22 cellular contexts compared by ENCODE assay signal in genomic region chr5:149764086-149764485, GRCh38. TPM values are rescaled to one million over a fixed set of nuclear protein-coding genes. Genes with fewer than 3 reads are reported as not detected.
DNase-seq lines count a peak whose midpoint lies in the region; ATAC-seq, FAIRE-seq and TF ChIP-seq lines count a peak whose summit lies in the region.
"Had no signal": no experiment of that assay in that cellular context is flagged by ENCODE, and none has a peak within 500 bp of the region (broad histone marks: within the 10 kb centered on the region; RNA-seq: fewer than 3 reads in every experiment).

No MANE protein-coding gene starts in this region.

- no peak overlapping the region for H2BK20ac ChIP-seq in H1 (ENCODE audit: low read length)

- H4K20me1 ChIP-seq in H1 (replicated peaks in 1 of 2; ENCODE audit: control insufficient read depth in 1 of 2, insufficient read depth in 2 of 2, low read length in 2 of 2) = no peaks in the 10 kb centered on the region

- no peak overlapping the region for H4K5ac ChIP-seq in H1 (ENCODE audit: insufficient read length, low read depth, low read length)

- no peak overlapping the region for H3K9ac ChIP-seq in H1 (replicated peaks in 1 of 4; ENCODE audit: extremely low read depth in 1 of 4, low read depth in 3 of 4, low read length in 3 of 4)
- H3K9ac ChIP-seq: BLaER1 had no signal

- no peak overlapping the region for H3K23ac ChIP-seq in H1 (ENCODE audit: insufficient read length)

- no peaks in the 10 kb centered on the region; the same call in 1 of the 2 replicates for H3K79me1 ChIP-seq in H1 (ENCODE audit: low read depth, low read length)

- TF ChIP-seq CTCF in H1 (IDR thresholded peaks at IDR 0.05; ENCODE audit: control extremely low read depth in 1 of 3, insufficient read depth in 1 of 3, low read depth in 1 of 3, low read length in 3 of 3) (no peak), psoas muscle (IDR thresholded peaks at IDR 0.05) (no peak)

- no peak overlapping the region for H3K56ac ChIP-seq in H1 (replicated peaks; ENCODE audit: insufficient read length, low read depth, low read length)

- H2BK15ac ChIP-seq in H1 (ENCODE audit: low read length) = 0 out of 2 replicates have a peak overlapping the region, but pooled peaks have one; percentile 26

- H2BK120ac ChIP-seq in H1 (replicated peaks; ENCODE audit: low read depth, low read length) = no peak overlapping the region

- H2AK5ac ChIP-seq in H1 (ENCODE audit: low read depth, low read length) = peak overlapping the region; percentile 43; the same call in 1 of the 2 replicates

- no peak overlapping the region for H2AFZ ChIP-seq in H1 (ENCODE audit: low read length)

- no peaks in the 10 kb centered on the region for H3K23me2 ChIP-seq in H1 (ENCODE audit: low read depth, low read length)

- H3K4me1 ChIP-seq in H1 (replicated peaks in 1 of 4; ENCODE audit: control insufficient read depth in 3 of 4, insufficient read depth in 4 of 4, low read length in 3 of 4) (peaks cover 0 to 3% (median 2%) of the 10 kb centered on the region in 4 experiments; a peak in 1 of 7 replicates), psoas muscle (peaks cover 43% of the 10 kb centered on the region)

- no peak overlapping the region for H4K8ac ChIP-seq in H1 (ENCODE audit: extremely low read depth, insufficient read depth, low read length)

- CTCF ChIA-PET in H1 (lab: Charles Lee; ENCODE audit: partially characterized antibody) = interaction anchor here (0.6 to 6.5 kb wide), 8 partner anchors 10 to 184 kb away, joined by 3 to 58 read pairs (median 6); no protein-coding TSS in a partner anchor

- peaks cover 0 to 15% of the 10 kb centered on the region in 2 experiments; a peak in 2 of 4 replicates for H3K79me2 ChIP-seq in H1 (ENCODE audit: control insufficient read depth in 1 of 2, insufficient read depth in 2 of 2, low read length in 2 of 2)

- no peak for FAIRE-seq in H1 (lab: Jason Lieb, UNC)
- FAIRE-seq: A204.1, GM18507, HepG2, K562 had no signal

- H3K4me3 ChIP-seq in H1 (ENCODE audit: extremely low read depth in 1 of 4, insufficient read depth in 2 of 4, low read depth in 3 of 4, low read length in 4 of 4) (no peak overlapping the region), psoas muscle (no peak overlapping the region)
- H3K4me3 ChIP-seq: BLaER1, K562, MG63 had no signal

- no peak overlapping the region for H3K27ac ChIP-seq in H1 (ENCODE audit: low read depth, low read length)
- peak overlapping the region; percentile 16 for H3K27ac ChIP-seq in psoas muscle
- H3K27ac ChIP-seq: BLaER1, RWPE1 had no signal

- H3K9me3 ChIP-seq in H1 (ENCODE audit: insufficient read depth in 2 of 2, low read depth in 1 of 2, low read length in 1 of 2) (peaks cover 4 to 8% of the 10 kb centered on the region in 2 experiments; a peak in 2 of 4 replicates), psoas muscle (peaks cover 6% of the 10 kb centered on the region)

- TF ChIP-seq RAD21 in H1 (IDR thresholded peaks at IDR 0.05 in 1 of 2, conservative IDR thresholded peaks at IDR 0.05 in 1 of 2; ENCODE audit: low read depth in 2 of 2, low read length in 2 of 2) = no peak

- H3K18ac ChIP-seq in H1 (ENCODE audit: extremely low read depth, low read length) = no peak overlapping the region

- H2BK5ac ChIP-seq in H1 (ENCODE audit: low read depth, low read length) = no peak overlapping the region

- H3K36me3 ChIP-seq in H1 (ENCODE audit: control insufficient read depth in 2 of 4, insufficient read depth in 4 of 4, low read length in 3 of 4) (peaks cover 0 to 4% (median 0%) of the 10 kb centered on the region in 4 experiments; a peak in 1 of 8 replicates), psoas muscle (ENCODE audit: insufficient read depth in 1 of 2, low read depth in 1 of 2) (no peaks in the 10 kb centered on the region)
- H3K36me3 ChIP-seq: MG63 had no signal

- intact Hi-C loops in cardiac septum (cut with DNase I) (loop anchor here (5.0 kb wide), 1 partner anchor 63 kb away; no protein-coding TSS in a partner anchor), Right ventricle myocardium superior (cut with DNase I) (no loop called here), psoas muscle (cut with DNase I) (loop anchor here in 1 of 2 donors (10.0 kb wide), 1 partner anchor 61 kb away; no protein-coding TSS in a partner anchor)

- TF ChIP-seq POLR2A in H1 (IDR thresholded peaks at IDR 0.05; ENCODE audit: control extremely low read depth in 1 of 2, low read depth in 2 of 2, low read length in 2 of 2) = no peak

- H3K4me2 ChIP-seq in H1 (ENCODE audit: insufficient read depth in 1 of 2, low read depth in 2 of 2, low read length in 2 of 2) = no peak overlapping the region
- H3K4me2 ChIP-seq: BLaER1 had no signal

- H3K27me3 ChIP-seq in H1 (replicated peaks in 1 of 4; ENCODE audit: control insufficient read depth in 3 of 4, extremely low read depth in 1 of 4, insufficient read depth in 3 of 4, low read length in 3 of 4) = no peaks in the 10 kb centered on the region
- no peaks in the 10 kb centered on the region for H3K27me3 ChIP-seq in psoas muscle (ENCODE audit: insufficient read depth in 3 of 3, low read length in 2 of 3)
- H3K27me3 ChIP-seq: BLaER1, MG63 had no signal

- no peak overlapping the region for H3K14ac ChIP-seq in H1 (ENCODE audit: insufficient read length)

- peak overlapping the region; percentile 5 for H3K4ac ChIP-seq in H1 (replicated peaks; ENCODE audit: insufficient read length, low read depth, low read length)

- DNase-seq in cardiac septum (ENCODE audit: low spot score) (peak; percentile 54), Right ventricle myocardium superior (no peak), H1 (ENCODE audit: low read depth in 1 of 2, low spot score in 2 of 2) (no peak), psoas muscle (no peak), T-helper 9 cell (no peak)
- DNase-seq in activated naive CD4-positive, alpha-beta T cell treated with Interleukin-2 at 50 U/mL for 16 hours = no peak
- DNase-seq: CD4-positive, CD25-positive, alpha-beta regulatory T cell; DMS153; DND-41; H7; MG63; NCI-H1105 treated with DMSO at 0.1 percent for 48 hours; NCI-H2029 treated with DMSO at 0.1 percent for 48 hours; NCI-H526 treated with DMSO at 0.1 percent for 48 hours; SHP77 treated with DMSO at 0.1 percent for 48 hours had no signal

- WGBS in H1 (ENCODE audit: extremely low coverage in 1 of 2, insufficient coverage in 1 of 2, insufficient read length in 1 of 2, insufficient replicate concordance in 2 of 2, low coverage in 1 of 2, low lambda C conversion rate in 2 of 2, missing lambda C conversion rate in 1 of 2), 2 experiments = 80% methylated on average over 3 of the region's 4 CpGs; no CpG with 5 or more reads in 1 of the 2 experiments
- WGBS in psoas muscle, 3 donors = 59 to 74% (median 70%) methylated on average over 4 of the region's 4 CpGs

- no peak overlapping the region for H2BK12ac ChIP-seq in H1 (ENCODE audit: low read depth, low read length)

- no peak for TF ChIP-seq EP300 in H1 (IDR thresholded peaks at IDR 0.05; ENCODE audit: borderline replicate concordance in 1 of 2, low read depth in 2 of 2, low read length in 2 of 2)

- ATAC-seq in Right ventricle myocardium superior (ENCODE audit: poor library complexity) (no peak), psoas muscle (no peak), GM18502 (IDR thresholded peaks at IDR 0.05; ENCODE audit: poor library complexity, unreplicated experiment) (no peak)
- ATAC-seq: K562 had no signal

- H4K91ac ChIP-seq in H1 (replicated peaks; ENCODE audit: insufficient read length, low read length) = no peak overlapping the region

- POLR2A ChIA-PET in H1 (lab: Charles Lee; ENCODE audit: partially characterized antibody) = interaction anchor here (1.0 kb wide), 1 partner anchor 32 kb away, joined by 3 read pairs; no protein-coding TSS in a partner anchor

TF ChIP-seq in H1, 55 proteins besides CTCF, POLR2A, EP300 and RAD21 (continues in another document):
- no peak for TF ChIP-seq RNF2 (IDR thresholded peaks at IDR 0.05; ENCODE audit: borderline replicate concordance, low read depth, low read length, missing control alignments, poor library complexity, severe bottlenecking)
- TF ChIP-seq NRF1 (IDR thresholded peaks at IDR 0.05; ENCODE audit: low read depth, low read length) = no peak
- TF ChIP-seq TCF12 (IDR thresholded peaks at IDR 0.05; ENCODE audit: low read depth, low read length) = no peak
- no peak for TF ChIP-seq JUN (IDR thresholded peaks at IDR 0.05; ENCODE audit: low read depth, low read length)
- no peak for TF ChIP-seq CBX8 (IDR thresholded peaks at IDR 0.05; ENCODE audit: borderline replicate concordance, low read depth, low read length)
- no peak for TF ChIP-seq PHF8 (conservative IDR thresholded peaks at IDR 0.05; ENCODE audit: low read depth, low read length)
- no peak for TF ChIP-seq RBBP5 (IDR thresholded peaks at IDR 0.05; ENCODE audit: borderline replicate concordance, low read depth, low read length)
- no peak for TF ChIP-seq MAX (IDR thresholded peaks at IDR 0.05)
- TF ChIP-seq HDAC2 (IDR thresholded peaks at IDR 0.05; ENCODE audit: borderline replicate concordance in 1 of 2, low read depth in 2 of 2, low read length in 2 of 2) = no peak
- TF ChIP-seq SIX5 (IDR thresholded peaks at IDR 0.05; ENCODE audit: low read depth, low read length) = no peak

RNA-seq across cellular contexts. Expression of gene PPARGC1B, which starts 34.0 kb away (rescaled TPM):
- total RNA-seq in cardiac septum (18.9 TPM), Right ventricle myocardium superior (27.9 TPM), psoas muscle (1 to 10 TPM; 4.6 to 9.5 (median 6.8) TPM)
- total RNA-seq in H1 (2021; fragmentation: NEBNext Ultra II Directional; extraction: Animal tissue kit (Norgen Biotek cat#: 25700)) = 11.4 and 11.5 TPM in 2 replicates
- polyA plus RNA-seq in H1 (2011; rRNA removed) (1.7 and 2.5 TPM in 2 replicates), psoas muscle (1 to 10 TPM in 2 of 3 donors, under 1 TPM in 1; 0.93 to 3.1 (median 2.1) TPM)
- polyA plus RNA-seq in H1 (2011; cell fraction: cytosol; rRNA removed) = 1.8 TPM
- polyA plus RNA-seq in H1 (2011; cell fraction: nucleus; rRNA removed) = 6.4 TPM
- 3.8 to 5.2 TPM (median 4.8 TPM) in 4 replicates for polyA plus RNA-seq in H1 (2012, experiment 1 of 2)
- 1.3 TPM for polyA plus RNA-seq in H1 (2012, experiment 2 of 2)
- 6.2 TPM for polyA plus RNA-seq in H1 (2013, experiment 1 of 2)
- polyA plus RNA-seq in H1 (2013, experiment 2 of 2) = 3.9 TPM
- polyA minus RNA-seq in H1 (2011; rRNA and poly(A)+ RNA removed) = 6.3 and 7.6 TPM in 2 replicates
- 5.9 TPM for polyA minus RNA-seq in H1 (2011; cell fraction: cytosol; rRNA and poly(A)+ RNA removed)
- polyA minus RNA-seq in H1 (2011; cell fraction: nucleus; rRNA and poly(A)+ RNA removed) = 10.0 TPM
